Comparison of ENCODE assay signal across 7 cellular contexts in the genomic region with DNA sequence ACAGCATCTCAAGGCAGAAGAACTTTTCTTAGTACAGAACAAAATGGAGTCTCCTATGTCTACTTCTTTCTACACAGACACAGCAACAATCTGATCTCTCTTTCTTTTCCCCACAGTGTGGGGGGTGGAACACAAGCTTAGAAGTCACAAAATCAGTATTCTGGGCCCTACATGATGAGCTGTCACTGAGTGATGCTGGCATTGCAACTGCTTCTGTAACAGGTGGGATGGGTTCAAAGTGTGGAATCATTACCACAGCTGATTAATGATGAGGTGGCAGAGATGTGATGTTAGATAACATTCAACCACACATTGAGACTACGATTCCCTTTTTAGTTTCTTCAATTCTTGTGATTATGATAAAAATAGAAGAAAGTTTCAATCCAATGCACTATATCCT. TPM values are rescaled to one million over a fixed set of nuclear protein-coding genes. Genes with fewer than 3 reads are reported as not detected.
DNase-seq lines count a peak whose midpoint lies in the region; ATAC-seq and TF ChIP-seq lines count a peak whose summit lies in the region.
"Not testable (repeated sequence)": the region's sequence is repeated elsewhere in the genome, so short reads cannot be mapped to it uniquely, and the experiment has no call there.

No MANE protein-coding gene starts in this region.

- not testable (repeated sequence) for H3K27me3 ChIP-seq in GM23248 (replicated peaks; ENCODE audit: insufficient read depth); brain microvascular endothelial cell (replicated peaks)

- peak overlapping the region; percentile 4 for H3K27ac Mint-ChIP-seq in activated T-cell treated with anti-CD3 and anti-CD28 coated beads, Interleukin-2, amount 50 U/mL, for 72 hours

- H3K9me3 Mint-ChIP-seq in activated T-cell treated with anti-CD3 and anti-CD28 coated beads, Interleukin-2, amount 50 U/mL, for 72 hours, result not testable (repeated sequence)

- not testable (repeated sequence) for H3K9me2 ChIP-seq in GM23248 (ENCODE audit: insufficient read depth)

- peaks cover 28% of the 10 kb centered on the region for H3F3A ChIP-seq in GM23248 (ENCODE audit: insufficient read depth)

- H3K4me1 ChIP-seq in GM23248 (ENCODE audit: insufficient read depth), result peaks cover 21% of the 10 kb centered on the region

- not testable (repeated sequence) for H3K27me3 Mint-ChIP-seq in activated T-cell treated with anti-CD3 and anti-CD28 coated beads, Interleukin-2, amount 50 U/mL, for 72 hours (ENCODE audit: low read depth)

- H3K79me2 ChIP-seq in GM23248 (ENCODE audit: insufficient read depth), result not testable (repeated sequence)

- not testable (repeated sequence) for TF ChIP-seq CTCF in brain microvascular endothelial cell (IDR thresholded peaks at IDR 0.05; ENCODE audit: low read depth, low read length, missing control alignments)

- H3K4me1 Mint-ChIP-seq in activated T-cell treated with anti-CD3 and anti-CD28 coated beads, Interleukin-2, amount 50 U/mL, for 72 hours (ENCODE audit: low read depth), result peaks cover 42% of the 10 kb centered on the region

- DNase-seq in GM23248, result peak; percentile 70
- peak; percentile 82 for DNase-seq in RKO (ENCODE audit: low spot score)
- peak; percentile 24 to 55 for DNase-seq in activated CD4-positive, alpha-beta T cell treated with anti-CD3 and anti-CD28 coated beads for 4 hours
- peak; percentile 24 to 83 for DNase-seq in activated T-cell treated with anti-CD3 and anti-CD28 coated beads, Interleukin-2, amount 50 U/mL, for 72 hours
- peak; percentile 11 for DNase-seq in brain microvascular endothelial cell
- peak; percentile 53 for DNase-seq in kidney glomerular epithelial cell (lab: John Stamatoyannopoulos, UW)
- DNase-seq in stimulated activated CD4-positive, alpha-beta T cell treated with anti-CD3 and anti-CD28 coated beads, Interleukin-2, amount 100 ng/mL, for 24 hours, result peak; percentile 46 to 73

- peak; percentile 97 to 99 for ATAC-seq in activated T-cell treated with anti-CD3 and anti-CD28 coated beads, Interleukin-2, amount 50 U/mL, for 72 hours (replicated peaks in 1 of 2)

- H2AFZ ChIP-seq in GM23248, result not testable (repeated sequence)

- not testable (repeated sequence) for H3K9ac ChIP-seq in GM23248

- H3K36me3 ChIP-seq in GM23248 (ENCODE audit: low read depth); brain microvascular endothelial cell (replicated peaks): not testable (repeated sequence)

- H3K4me2 ChIP-seq in GM23248 (ENCODE audit: unreplicated experiment), result peak overlapping the region; percentile 1

- 0 to 7% methylated on average over 1 of the region's 1 CpG for WGBS in GM23248 (ENCODE audit: low coverage in 1 of 2, low lambda C conversion rate in 2 of 2, missing lambda C conversion rate in 2 of 2), 2 experiments

- H3K9me3 ChIP-seq in GM23248 (ENCODE audit: low read depth), result not testable (repeated sequence)

- not testable (repeated sequence) for H3K36me3 Mint-ChIP-seq in activated T-cell treated with anti-CD3 and anti-CD28 coated beads, Interleukin-2, amount 50 U/mL, for 72 hours (ENCODE audit: insufficient read depth in 2 of 2)

- peak overlapping the region in 1 of 2 donors; percentile 29 for H3K4me3 Mint-ChIP-seq in activated T-cell treated with anti-CD3 and anti-CD28 coated beads, Interleukin-2, amount 50 U/mL, for 72 hours

- H4K20me1 ChIP-seq in GM23248 (ENCODE audit: insufficient read depth), result not testable (repeated sequence)

- not testable (repeated sequence) for H3K4me3 ChIP-seq in GM23248; brain microvascular endothelial cell (ENCODE audit: low read depth, low read length)

- not testable (repeated sequence) for H3K27ac ChIP-seq in GM23248, brain microvascular endothelial cell

- in situ Hi-C loops in GM23248 (cut with MboI), result loop anchor here (25.0 kb wide), 1 partner anchor 203 kb away; no protein-coding TSS in a partner anchor
- in situ Hi-C loops in brain microvascular endothelial cell (cut with HindIII; ENCODE audit: low pct_ligation_motif_present, low sequenced_read_pairs), result not testable (repeated sequence)

RNA-seq across cellular contexts. Expression of a gene that starts 10.5 kb away (rescaled TPM):
- 2.3 and 3.4 TPM in 2 replicates for total RNA-seq in GM23248 (2014; rRNA removed; shearing (Covaris generic))
- 0.96 and 1.3 TPM in 2 replicates for polyA plus RNA-seq in GM23248 (2016; fragmentation: Nextera tagmentation; extraction: Ambion mirVana)
- 1 to 10 TPM; 1.5 to 9.2 TPM for total RNA-seq in activated T-cell treated with anti-CD3 and anti-CD28 coated beads, Interleukin-2, amount 50 U/mL, for 72 hours

Comparison
In these comparisons a context has a peak if more than half of its experiments do, and no peak if none do; other contexts are left out.
1. DNase-seq: peak in every context shown above with its lines; median percentile 82 in RKO; 70 in GM23248; 60 in stimulated activated CD4-positive, alpha-beta T cell treated with anti-CD3 and anti-CD28 coated beads, Interleukin-2, amount 100 ng/mL, for 24 hours; 54 in activated T-cell treated with anti-CD3 and anti-CD28 coated beads, Interleukin-2, amount 50 U/mL, for 72 hours; 53 in kidney glomerular epithelial cell; 40 in activated CD4-positive, alpha-beta T cell treated with anti-CD3 and anti-CD28 coated beads for 4 hours; 11 in brain microvascular endothelial cell.